Comparison of ENCODE assay signal across 4 cellular contexts in genomic region chr14:23637655-23638413, GRCh38. TPM values are rescaled to one million over a fixed set of nuclear protein-coding genes. Genes with fewer than 3 reads are reported as not detected.
"Had no signal": no experiment of that assay in that cellular context is flagged by ENCODE, and none has a peak within 500 bp of the region (broad histone marks: within the 10 kb centered on the region; RNA-seq: fewer than 3 reads in every experiment).

No MANE protein-coding gene starts in this region.

RNA-seq across cellular contexts. Expression of gene DHRS2, which starts 1.7 kb away (rescaled TPM):
- total RNA-seq: GM23248 had no signal
- polyA plus RNA-seq: GM23248, IgD-negative memory B cell had no signal

RNA-seq across cellular contexts. Expression of gene JPH4, which starts 59.2 kb away (rescaled TPM):
- total RNA-seq: GM23248, H4, HFFc6 had no signal
- polyA plus RNA-seq: GM23248 had no signal
